Comparison of ENCODE assay signal across 8 cellular contexts in the genomic region with DNA sequence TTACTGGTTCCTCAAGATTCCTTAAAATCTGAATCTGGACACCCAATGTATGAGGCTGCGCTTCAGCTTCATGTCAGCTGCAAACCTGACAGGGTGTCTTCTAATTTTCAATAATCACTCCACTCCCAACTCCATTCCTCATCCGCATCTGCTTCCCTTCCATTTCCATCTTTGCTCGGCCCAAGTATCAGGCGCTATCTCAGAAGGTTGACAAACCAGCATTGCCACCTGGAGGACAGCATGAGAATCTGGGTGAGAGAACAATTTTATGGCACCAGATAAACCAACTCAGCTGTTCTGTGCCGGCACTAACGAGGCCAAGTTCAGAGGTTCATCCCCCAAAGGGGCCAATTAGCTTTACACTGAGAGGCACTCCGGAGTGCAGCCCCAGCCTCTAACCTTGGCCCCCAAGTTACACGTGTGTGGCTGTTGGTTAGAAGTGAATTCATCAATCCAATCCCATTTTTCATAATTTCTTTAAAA.
DNase-seq lines count a peak whose midpoint lies in the region; ATAC-seq and TF ChIP-seq lines count a peak whose summit lies in the region.

No MANE protein-coding gene starts in this region.

- peak; percentile 91 for ATAC-seq in upper lobe of right lung
- ATAC-seq in GM19467 (IDR thresholded peaks at IDR 0.05; ENCODE audit: unreplicated experiment), result no peak

- POLR2A ChIA-PET in GM10248 (lab: Yijun Ruan, JAX), result no interaction called here

- in situ Hi-C loops in ACHN (cut with HindIII; ENCODE audit: low pct_ligation_motif_present, low pct_unique_long_range_greater_than_20kb, low sequenced_read_pairs) (no loop called here), KBM-7 (cut with MboI; ENCODE audit: low pct_unique_long_range_greater_than_20kb, low sequenced_read_pairs) (loop anchor here (10.0 kb wide), 1 partner anchor 106 kb away; no protein-coding TSS in a partner anchor)

- no peaks in the 10 kb centered on the region for H3K9me3 ChIP-seq in upper lobe of right lung

- no peaks in the 10 kb centered on the region for H3K4me1 ChIP-seq in upper lobe of right lung

- TF ChIP-seq POLR2A in lower leg skin (IDR thresholded peaks at IDR 0.05), result no peak

- H3K36me3 ChIP-seq in upper lobe of right lung, result no peaks in the 10 kb centered on the region

- H3K4me3 ChIP-seq in lower leg skin (ENCODE audit: low read depth, poor library complexity, severe bottlenecking), result no peak overlapping the region
- no peak overlapping the region for H3K4me3 ChIP-seq in upper lobe of right lung

- H3K27ac ChIP-seq in upper lobe of right lung, result no peak overlapping the region

- DNase-seq in ACHN (peak; percentile 54), GM10248 (ENCODE audit: extremely low spot score) (peak; percentile 76), KBM-7 (peak; percentile 79), OCI-M1 (lab: John Stamatoyannopoulos, UW) (peak; percentile 80), dermis microvascular lymphatic vessel endothelial cell (ENCODE audit: low read depth in 2 of 2) (peak; percentile 71 to 80), lower leg skin (ENCODE audit: low spot score in 2 of 2) (peak; percentile 37 to 85), upper lobe of right lung (no peak)

- intact Hi-C loops in lower leg skin (cut with DNase I; ENCODE audit: low total_unique reads), result loop anchor here (5.0 kb wide), 1 partner anchor 114 kb away; no protein-coding TSS in a partner anchor
- intact Hi-C loops in upper lobe of right lung (cut with DNase I), result loop anchor here (2.0 kb wide), 1 partner anchor 112 kb away; no protein-coding TSS in a partner anchor

- H3K27me3 ChIP-seq in upper lobe of right lung, result no peaks in the 10 kb centered on the region

- TF ChIP-seq CTCF in GM10248 (IDR thresholded peaks at IDR 0.05; ENCODE audit: control extremely low read depth, extremely low read depth, low read depth, missing control alignments) (peak; percentile 76), lower leg skin (IDR thresholded peaks at IDR 0.05) (peak in 1 of 3 donors; percentile 63), upper lobe of right lung (IDR thresholded peaks at IDR 0.05) (peak; percentile 68)

- CTCF ChIA-PET in GM10248 (lab: Yijun Ruan, JAX), result interaction anchor here (0.7 to 7.9 kb wide), 51 partner anchors 8 to 1429 kb away, joined by 3 to 199 read pairs (median 5); partner anchors contain the start of gene LMO2

- 13 to 15% methylated on average over 8 of the region's 8 CpGs for WGBS in lower leg skin, 2 donors
